9 cellular contexts compared by ENCODE assay signal in the genomic region with DNA sequence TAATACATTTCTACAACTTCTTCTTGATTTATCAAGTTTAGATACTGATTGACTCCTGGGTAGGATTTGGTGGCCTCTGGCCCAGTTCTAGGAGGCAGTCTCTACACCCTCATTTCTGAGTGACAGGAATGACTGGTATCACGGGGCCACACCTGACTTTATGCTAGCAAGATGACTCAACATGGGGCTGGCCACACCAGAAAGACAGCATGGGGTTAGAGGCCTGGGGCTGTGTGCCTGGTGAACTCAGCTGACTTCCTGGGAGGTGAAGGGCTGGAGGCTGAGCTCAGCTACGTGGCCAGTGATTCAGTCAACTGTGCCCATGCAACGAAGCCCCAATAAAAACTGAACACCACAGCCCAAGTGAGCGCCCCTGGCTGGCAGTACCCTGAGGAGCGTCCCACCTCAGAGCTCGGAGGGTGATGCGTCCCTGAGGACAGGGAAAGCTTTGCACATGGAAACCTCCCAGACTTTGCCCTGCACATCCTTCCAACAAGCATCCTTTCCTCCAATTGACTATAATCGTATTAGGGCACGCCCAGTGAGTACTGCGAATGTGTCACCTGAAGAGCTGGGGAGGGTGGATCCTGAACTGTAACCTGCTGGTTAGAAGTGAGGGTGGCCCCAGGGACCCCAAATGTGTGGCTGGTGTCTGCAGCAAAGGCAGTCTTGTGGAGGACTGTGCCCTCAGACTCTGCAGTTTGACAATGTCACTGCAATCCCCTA. TPM values are rescaled to one million over a fixed set of nuclear protein-coding genes. Genes with fewer than 3 reads are reported as not detected.
DNase-seq lines count a peak whose midpoint lies in the region; ATAC-seq and TF ChIP-seq lines count a peak whose summit lies in the region.
"Had no signal": no experiment of that assay in that cellular context is flagged by ENCODE, and none has a peak within 500 bp of the region (broad histone marks: within the 10 kb centered on the region; RNA-seq: fewer than 3 reads in every experiment).

No MANE protein-coding gene starts in this region.

- CTCF ChIA-PET in CD4-positive, alpha-beta memory T cell (lab: Charles Lee; ENCODE audit: partially characterized antibody) = no interaction called here

- 75 to 84% methylated on average over 10 of the region's 10 CpGs for WGBS in esophagus, 2 donors

- H3K4me1 Mint-ChIP-seq in CD4-positive, alpha-beta memory T cell = no peaks in the 10 kb centered on the region
- H3K4me1 Mint-ChIP-seq: nephron had no signal

- no peak overlapping the region for H3K4me3 ChIP-seq in esophagus (ENCODE audit: low read depth in 1 of 2, low read length in 2 of 2)
- no peak overlapping the region for H3K4me3 ChIP-seq in CD4-positive, alpha-beta memory T cell (ENCODE audit: low read length in 2 of 2)
- H3K4me3 ChIP-seq in gastrocnemius medialis = no peak overlapping the region

- H3K4me1 ChIP-seq in esophagus (ENCODE audit: control insufficient read depth in 2 of 2, insufficient read depth in 2 of 2, low read length in 1 of 2) (peaks cover 0 to 7% of the 10 kb centered on the region in 2 donors), gastrocnemius medialis (no peaks in the 10 kb centered on the region)
- no peaks in the 10 kb centered on the region for H3K4me1 ChIP-seq in CD4-positive, alpha-beta memory T cell (ENCODE audit: insufficient read depth, low read length)

- H3K27ac Mint-ChIP-seq in CD4-positive, alpha-beta memory T cell = no peak overlapping the region
- H3K27ac Mint-ChIP-seq: nephron had no signal

- TF ChIP-seq POLR2A in gastrocnemius medialis (IDR thresholded peaks at IDR 0.05) = no peak

- H3K36me3 ChIP-seq in esophagus (ENCODE audit: control insufficient read depth in 2 of 2, insufficient read depth in 2 of 2, low read length in 1 of 2) = peaks cover 14 to 29% of the 10 kb centered on the region in 2 donors
- no peaks in the 10 kb centered on the region for H3K36me3 ChIP-seq in CD4-positive, alpha-beta memory T cell (ENCODE audit: insufficient read depth, low read length)
- H3K36me3 ChIP-seq in gastrocnemius medialis = peaks cover 0 to 8% of the 10 kb centered on the region in 2 donors

- no peaks in the 10 kb centered on the region for H3K9me3 Mint-ChIP-seq in CD4-positive, alpha-beta memory T cell
- H3K9me3 Mint-ChIP-seq: nephron had no signal

- intact Hi-C loops in CD4-positive, alpha-beta memory T cell (cut with micrococcal nuclease) = no loop called here
- intact Hi-C loops in gastrocnemius medialis (cut with DNase I; ENCODE audit: low total_unique reads) = no loop called here

- in situ Hi-C loops in gastrocnemius medialis (cut with MboI; ENCODE audit: low sequenced_read_pairs in 4 of 4) = no loop called here

- no peaks in the 10 kb centered on the region for H3K9me3 ChIP-seq in esophagus (ENCODE audit: control insufficient read depth in 2 of 2, insufficient read depth in 1 of 2, low read depth in 1 of 2, low read length in 1 of 2)
- no peaks in the 10 kb centered on the region for H3K9me3 ChIP-seq in CD4-positive, alpha-beta memory T cell (ENCODE audit: control insufficient read depth in 1 of 2, low read length in 2 of 2)
- H3K9me3 ChIP-seq in gastrocnemius medialis = no peaks in the 10 kb centered on the region

- no peaks in the 10 kb centered on the region for H3K27me3 Mint-ChIP-seq in CD4-positive, alpha-beta memory T cell

- TF ChIP-seq CTCF in gastrocnemius medialis (IDR thresholded peaks at IDR 0.05 in 4 of 5, conservative IDR thresholded peaks at IDR 0.05 in 1 of 5) = no peak

- DNase-seq in COLO829 (ENCODE audit: low spot score) (peak; percentile 31), HT-29 (ENCODE audit: low spot score) (peak; percentile 89), gastrocnemius medialis (no peak), DMS114 treated with DMSO at 0.1 percent for 48 hours (lab: John Stamatoyannopoulos, UW; ENCODE audit: unreplicated experiment) (no peak)
- no peak for DNase-seq in CD4-positive, alpha-beta memory T cell

- H3K27ac ChIP-seq in esophagus (ENCODE audit: low read depth in 2 of 2, low read length in 1 of 2) (peak overlapping the region; percentile 72 to 92), gastrocnemius medialis (no peak overlapping the region)
- H3K27ac ChIP-seq in CD4-positive, alpha-beta memory T cell (ENCODE audit: low read depth, low read length) = no peak overlapping the region

- POLR2A ChIA-PET in CD4-positive, alpha-beta memory T cell (lab: Charles Lee; ENCODE audit: partially characterized antibody) = no interaction called here

- H3K27me3 ChIP-seq in esophagus (ENCODE audit: control insufficient read depth in 1 of 2, insufficient read depth in 2 of 2, low read length in 2 of 2) (no peaks in the 10 kb centered on the region), gastrocnemius medialis (no peaks in the 10 kb centered on the region)
- no peaks in the 10 kb centered on the region for H3K27me3 ChIP-seq in CD4-positive, alpha-beta memory T cell (ENCODE audit: insufficient read depth, low read length)

- H3K4me3 Mint-ChIP-seq in CD4-positive, alpha-beta memory T cell = no peak overlapping the region
- H3K4me3 Mint-ChIP-seq: nephron had no signal

- peak; percentile 93 for ATAC-seq in GM19463 (IDR thresholded peaks at IDR 0.05; ENCODE audit: unreplicated experiment)
- no peak for ATAC-seq in HG03025 (IDR thresholded peaks at IDR 0.05; ENCODE audit: low FRiP score, unreplicated experiment)
- no peak for ATAC-seq in gastrocnemius medialis

- peaks cover 17 to 36% of the 10 kb centered on the region in 2 donors for H3K36me3 Mint-ChIP-seq in CD4-positive, alpha-beta memory T cell

RNA-seq across cellular contexts. Expression of a gene that starts 57.2 kb away (rescaled TPM):
- 161 and 174 TPM in 2 replicates for total RNA-seq in HT-29 (2014; rRNA removed; shearing (Covaris generic))
- 10 to 100 TPM in 1 of 2 donors, 1 to 10 TPM in 1; 6.7 to 21.1 TPM for polyA plus RNA-seq in esophagus
- 10 to 100 TPM; 39.5 to 43.9 TPM for total RNA-seq in CD4-positive, alpha-beta memory T cell
- polyA plus RNA-seq in CD4-positive, alpha-beta memory T cell = 10 to 100 TPM; 49.8 to 59.3 TPM
- 10 to 100 TPM; 27.3 to 43.5 (median 38.6) TPM for total RNA-seq in gastrocnemius medialis

Comparison
In these comparisons a context has a peak if more than half of its experiments do, and no peak if none do; other contexts are left out.
1. DNase-seq: peak in COLO829 (single experiment) and HT-29 (single experiment); none in CD4-positive, alpha-beta memory T cell (0 of 5), gastrocnemius medialis (0 of 2) and DMS114 treated with DMSO at 0.1 percent for 48 hours (single experiment).
2. H3K27ac ChIP-seq: peak in esophagus (2 of 2); none in CD4-positive, alpha-beta memory T cell (single experiment) and gastrocnemius medialis (0 of 4).